In genomic region chr7:151087247-151088018, GRCh38 we compare ENCODE assay signal across 8 cellular contexts. TPM values are rescaled to one million over a fixed set of nuclear protein-coding genes. Genes with fewer than 3 reads are reported as not detected.
DNase-seq lines count a peak whose midpoint lies in the region; ATAC-seq and TF ChIP-seq lines count a peak whose summit lies in the region.

No MANE protein-coding gene starts in this region.

- POLR2A ChIA-PET in A673 (lab: Charles Lee; ENCODE audit: low non-redundant PET), result no interaction called here
- POLR2A ChIA-PET in activated CD4-positive, alpha-beta T cell treated with anti-CD3 and anti-CD28 coated beads, Interleukin-2, amount 10 ng/mL, durations not matched to agents 7 days and 5 days (lab: Charles Lee), result no interaction called here

- peak overlapping the region; percentile 95 for H3K4me3 ChIP-seq in A673 (ENCODE audit: low read depth, low read length, poor library complexity, severe bottlenecking)
- H3K4me3 ChIP-seq in LNCaP clone FGC (ENCODE audit: low read depth, low read length), result peak overlapping the region; percentile 93
- peak overlapping the region; percentile 72 for H3K4me3 ChIP-seq in epithelial cell of esophagus (ENCODE audit: low read length)
- peak overlapping the region; percentile 55 for H3K4me3 ChIP-seq in mononuclear cell (ENCODE audit: low read length)
- peak overlapping the region; percentile 43 to 80 (median 80) for H3K4me3 ChIP-seq in thyroid gland (replicated peaks in 1 of 3)

- 0 to 45% methylated on average over 7 to 14 of the region's 70 CpGs for WGBS in thyroid gland, 2 donors

- peak overlapping the region; percentile 81 for H3K4me3 Mint-ChIP-seq in activated CD4-positive, alpha-beta T cell treated with anti-CD3 and anti-CD28 coated beads, Interleukin-2, amount 10 ng/mL, durations not matched to agents 7 days and 5 days

- H3K27me3 ChIP-seq in A673 (replicated peaks; ENCODE audit: insufficient read depth, low read depth, low read length, poor library complexity) (no peaks in the 10 kb centered on the region), mononuclear cell (ENCODE audit: insufficient read depth, low read length) (peaks cover 6% of the 10 kb centered on the region), thyroid gland (no peaks in the 10 kb centered on the region)

- peak; percentile 72 for DNase-seq in A673 (ENCODE audit: low spot score)
- no peak for DNase-seq in LNCaP clone FGC (ENCODE audit: low read depth)
- DNase-seq in activated CD4-positive, alpha-beta T cell treated with anti-CD3 and anti-CD28 coated beads, Interleukin-2, amount 10 ng/mL, durations not matched to agents 7 days and 5 days, result peak; percentile 36
- DNase-seq in epithelial cell of esophagus (ENCODE audit: low read depth), result peak; percentile 68
- peak; percentile 64 for DNase-seq in thyroid gland

- BruUV-seq in A673 (replicated peaks; lab: Mats Ljungman, UMichigan), result no TSS peak

- ATAC-seq in HG02981 (IDR thresholded peaks at IDR 0.05; ENCODE audit: unreplicated experiment), result no peak

- peaks cover 32% of the 10 kb centered on the region for H3K4me1 Mint-ChIP-seq in activated CD4-positive, alpha-beta T cell treated with anti-CD3 and anti-CD28 coated beads, Interleukin-2, amount 10 ng/mL, durations not matched to agents 7 days and 5 days

- TF ChIP-seq CTCF in A673 (conservative IDR thresholded peaks at IDR 0.05; ENCODE audit: low read depth, low read length) (peak; percentile 51), GM12874 (IDR thresholded peaks at IDR 0.05; ENCODE audit: insufficient read depth, low read depth, low read length) (peak; percentile 42; the same call in 1 of the 2 replicates), LNCaP clone FGC (IDR thresholded peaks at IDR 0.05; ENCODE audit: control insufficient read depth, extremely low read depth, insufficient read depth) (peak; percentile 52), epithelial cell of esophagus (IDR thresholded peaks at IDR 0.05; ENCODE audit: insufficient read depth, low read depth, low read length, missing control alignments) (no peak), thyroid gland (IDR thresholded peaks at IDR 0.05) (peak in 4 of 6 experiments; percentile 11 to 40 (median 24))

- H3K27ac ChIP-seq in A673 (ENCODE audit: low read depth, low read length, poor library complexity, severe bottlenecking) (peak overlapping the region; percentile 92), thyroid gland (peak overlapping the region; percentile 49 to 78 (median 69))

- H3K36me3 ChIP-seq in A673 (ENCODE audit: insufficient read depth, low read length, poor library complexity, severe bottlenecking) (peaks cover 13% of the 10 kb centered on the region), thyroid gland (no peaks in the 10 kb centered on the region)

- CTCF ChIA-PET in A673 (lab: Charles Lee), result no interaction called here
- CTCF ChIA-PET in activated CD4-positive, alpha-beta T cell treated with anti-CD3 and anti-CD28 coated beads, Interleukin-2, amount 10 ng/mL, durations not matched to agents 7 days and 5 days (lab: Charles Lee), result interaction anchor here (0.6 to 1.7 kb wide), 2 partner anchors 28 to 139 kb away, joined by 3 to 4 read pairs; no protein-coding TSS in a partner anchor

- peaks cover 22% of the 10 kb centered on the region for H3K27me3 Mint-ChIP-seq in activated CD4-positive, alpha-beta T cell treated with anti-CD3 and anti-CD28 coated beads, Interleukin-2, amount 10 ng/mL, durations not matched to agents 7 days and 5 days

- H3K4me1 ChIP-seq in A673 (ENCODE audit: insufficient read depth, low read length, poor library complexity, severe bottlenecking) (peaks cover 29% of the 10 kb centered on the region), mononuclear cell (ENCODE audit: insufficient read depth, low read length) (peaks cover 56% of the 10 kb centered on the region), thyroid gland (peaks cover 16 to 54% of the 10 kb centered on the region in 2 donors)

- H3K9me3 Mint-ChIP-seq in activated CD4-positive, alpha-beta T cell treated with anti-CD3 and anti-CD28 coated beads, Interleukin-2, amount 10 ng/mL, durations not matched to agents 7 days and 5 days, result no peaks in the 10 kb centered on the region

- H3K36me3 Mint-ChIP-seq in activated CD4-positive, alpha-beta T cell treated with anti-CD3 and anti-CD28 coated beads, Interleukin-2, amount 10 ng/mL, durations not matched to agents 7 days and 5 days (ENCODE audit: low read depth), result peaks cover 4% of the 10 kb centered on the region

- intact Hi-C loops in A673 (cut with micrococcal nuclease; ENCODE audit: unreplicated experiment) (no loop called here), thyroid gland (cut with DNase I) (no loop called here)

- H3K27ac Mint-ChIP-seq in activated CD4-positive, alpha-beta T cell treated with anti-CD3 and anti-CD28 coated beads, Interleukin-2, amount 10 ng/mL, durations not matched to agents 7 days and 5 days, result peak overlapping the region; percentile 68

- no peaks in the 10 kb centered on the region for H3K9me3 ChIP-seq in A673 (ENCODE audit: low read depth, low read length, poor library complexity, severe bottlenecking)
- no peaks in the 10 kb centered on the region for H3K9me3 ChIP-seq in mononuclear cell (ENCODE audit: low read depth, low read length)
- no peaks in the 10 kb centered on the region for H3K9me3 ChIP-seq in thyroid gland

- TF ChIP-seq POLR2A in thyroid gland (IDR thresholded peaks at IDR 0.05), result no peak

RNA-seq across cellular contexts. Expression of gene AGAP3, which starts 1.2 kb away (rescaled TPM):
- total RNA-seq in A673 (2021) (115 and 133 TPM in 2 replicates), mononuclear cell (23.6 TPM), thyroid gland (10 to 100 TPM; 49.0 to 75.2 (median 66.2) TPM)
- total RNA-seq in activated CD4-positive, alpha-beta T cell treated with anti-CD3 and anti-CD28 coated beads, Interleukin-2, amount 10 ng/mL, durations not matched to agents 7 days and 5 days, result 10 to 100 TPM; 18.1 to 19.7 TPM

RNA-seq across cellular contexts. Expression of gene TMUB1, which starts 4.1 kb away (rescaled TPM):
- 43.8 and 44.7 TPM in 2 replicates for total RNA-seq in A673 (2021)
- 10 to 100 TPM; 73.7 to 77.1 TPM for total RNA-seq in activated CD4-positive, alpha-beta T cell treated with anti-CD3 and anti-CD28 coated beads, Interleukin-2, amount 10 ng/mL, durations not matched to agents 7 days and 5 days
- 20.0 TPM for total RNA-seq in mononuclear cell
- total RNA-seq in thyroid gland, result 10 to 100 TPM; 33.7 to 78.7 (median 44.2) TPM

RNA-seq across cellular contexts. Expression of gene FASTK, which starts 6.8 kb away (rescaled TPM):
- total RNA-seq in A673 (2021), result 70.8 and 80.5 TPM in 2 replicates
- total RNA-seq in activated CD4-positive, alpha-beta T cell treated with anti-CD3 and anti-CD28 coated beads, Interleukin-2, amount 10 ng/mL, durations not matched to agents 7 days and 5 days, result 10 to 100 TPM; 76.4 to 85.9 TPM
- 33.6 TPM for total RNA-seq in mononuclear cell
- 100 to 1,000 TPM in 1 of 4 donors, 10 to 100 TPM in 3; 71.8 to 114 (median 78.8) TPM for total RNA-seq in thyroid gland

RNA-seq across cellular contexts. Expression of gene SLC4A2, which starts 28.0 kb away (rescaled TPM):
- total RNA-seq in A673 (2021) (213 and 222 TPM in 2 replicates), mononuclear cell (9.4 TPM), thyroid gland (100 to 1,000 TPM in 1 of 4 donors, 10 to 100 TPM in 3; 48.5 to 109 (median 69.0) TPM)
- total RNA-seq in activated CD4-positive, alpha-beta T cell treated with anti-CD3 and anti-CD28 coated beads, Interleukin-2, amount 10 ng/mL, durations not matched to agents 7 days and 5 days, result 100 to 1,000 TPM; 106 to 114 TPM

RNA-seq across cellular contexts. Expression of gene CDK5, which starts 29.7 kb away (rescaled TPM):
- total RNA-seq in A673 (2021), result 21.1 and 25.7 TPM in 2 replicates
- total RNA-seq in activated CD4-positive, alpha-beta T cell treated with anti-CD3 and anti-CD28 coated beads, Interleukin-2, amount 10 ng/mL, durations not matched to agents 7 days and 5 days, result 10 to 100 TPM; 26.0 to 26.9 TPM
- total RNA-seq in mononuclear cell, result 3.7 TPM
- 10 to 100 TPM in 2 of 4 donors, 1 to 10 TPM in 2; 5.3 to 17.4 (median 9.6) TPM for total RNA-seq in thyroid gland
